ENCODE assay signal across 19 cellular contexts in the genomic region with DNA sequence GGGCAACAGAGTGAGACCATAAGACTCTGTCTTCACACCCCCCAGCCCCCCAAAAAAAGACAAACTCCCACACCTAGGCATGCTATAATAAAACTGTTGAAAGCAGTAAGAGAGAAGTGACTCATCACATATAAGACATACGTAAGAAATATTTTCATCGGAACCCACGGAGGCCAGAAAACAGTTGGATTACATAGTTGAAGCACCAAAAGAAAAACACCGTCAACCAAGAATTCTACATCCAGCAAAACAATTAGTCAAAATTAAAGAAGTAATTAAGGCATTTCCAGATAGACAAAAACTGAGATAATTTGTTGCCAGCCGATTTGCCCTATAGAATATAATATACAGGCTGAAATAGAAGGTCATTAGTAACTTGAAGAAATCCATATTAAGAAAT.
"Had no signal": no experiment of that assay in that cellular context is flagged by ENCODE, and none has a peak within 500 bp of the region (broad histone marks: within the 10 kb centered on the region; RNA-seq: fewer than 3 reads in every experiment).

No MANE protein-coding gene starts in this region.

- DNase-seq: activated naive CD4-positive, alpha-beta T cell; activated naive CD8-positive, alpha-beta T cell treated with anti-CD3 and anti-CD28 coated beads, Interleukin-2, amount 10 ng/mL, durations not matched to agents 7 days and 5 days; aorta; hippocampal formation; kidney; left ventricle myocardium superior; mesendoderm; posterior cingulate gyrus; retina; Right ventricle myocardium superior; small intestine; stimulated activated CD4-positive, alpha-beta T cell treated with anti-CD3 and anti-CD28 coated beads, Interleukin-4, amount 100 ng/mL, for 4 hours; stimulated activated CD8-positive, alpha-beta memory T cell treated with anti-CD3 and anti-CD28 coated beads, Interleukin-4, amount 100 ng/mL, for 48 hours; stimulated activated naive CD4-positive, alpha-beta T cell treated with Interleukin-2 at 50 U/mL for 16 hours; T-cell; T1000 had no signal

- H3K4me3 ChIP-seq: SK-N-MC had no signal

- ATAC-seq: activated CD4-positive, CD25-positive, alpha-beta regulatory T cell treated with anti-CD3 and anti-CD28 coated beads, Interleukin-2, amount 50 U/mL, for 24 hours; left ventricle myocardium superior; natural killer cell treated with Interleukin-12 subunit alpha and Interleukin-12 subunit beta and Interleukin-15 and Interleukin-18, amount 100 ng/mL, for 72 hours; T-cell had no signal

- H3K27ac ChIP-seq: SK-N-MC had no signal
